In genomic region chr1:97906567-97907228, GRCh38 we compare ENCODE assay signal across 8 cellular contexts. TPM values are rescaled to one million over a fixed set of nuclear protein-coding genes. Genes with fewer than 3 reads are reported as not detected.
DNase-seq lines count a peak whose midpoint lies in the region; ATAC-seq and TF ChIP-seq lines count a peak whose summit lies in the region.

No MANE protein-coding gene starts in this region.

- H3K27ac ChIP-seq in mesodermal cell (ENCODE audit: low read depth, low read length, severe bottlenecking) = peak overlapping the region; percentile 54

- H3K27ac Mint-ChIP-seq in activated naive CD4-positive, alpha-beta T cell treated with anti-CD3 and anti-CD28 coated beads, Interleukin-2, amount 50 U/mL, for 72 hours = no peak overlapping the region

- H3K36me3 ChIP-seq in mesodermal cell (ENCODE audit: control insufficient read depth, insufficient read depth, low read length) = no peaks in the 10 kb centered on the region

- DNase-seq in AG20443 (ENCODE audit: low spot score) (peak; percentile 81), NB4 (ENCODE audit: low read depth) (peak; percentile 95), dedifferentiated amniotic fluid mesenchymal stem cell (ENCODE audit: extremely low spot score) (peak; percentile 43), superior temporal gyrus (ENCODE audit: extremely low spot score) (no peak)
- DNase-seq in activated naive CD4-positive, alpha-beta T cell treated with anti-CD3 and anti-CD28 coated beads, Interleukin-2, amount 50 U/mL, for 72 hours (ENCODE audit: low spot score in 2 of 2) = no peak

- H3K9me3 Mint-ChIP-seq in activated naive CD4-positive, alpha-beta T cell treated with anti-CD3 and anti-CD28 coated beads, Interleukin-2, amount 50 U/mL, for 72 hours = no peaks in the 10 kb centered on the region

- H3K9me3 ChIP-seq in mesodermal cell (ENCODE audit: control insufficient read depth, low read length) = no peaks in the 10 kb centered on the region

- TF ChIP-seq CTCF in NB4 (IDR thresholded peaks at IDR 0.05; ENCODE audit: low read depth, low read length) = no peak

- H3K4me3 ChIP-seq in NB4 (ENCODE audit: low read depth, low read length) (peak overlapping the region; percentile 51), mesodermal cell (ENCODE audit: extremely low read depth, insufficient read depth, low read length, poor library complexity, severe bottlenecking) (no peak overlapping the region)

- peaks cover 4% of the 10 kb centered on the region for H3K4me1 ChIP-seq in mesodermal cell (ENCODE audit: control insufficient read depth, insufficient read depth, low read length, poor library complexity, severe bottlenecking)

- WGBS in mesodermal cell (ENCODE audit: insufficient coverage in 2 of 2), 2 experiments = 60 to 86% methylated on average over 1 to 3 of the region's 7 CpGs

- ATAC-seq in HG03095 (IDR thresholded peaks at IDR 0.05; ENCODE audit: unreplicated experiment) (no peak), GM18511 (IDR thresholded peaks at IDR 0.05; ENCODE audit: unreplicated experiment) (no peak)
- no peak for ATAC-seq in activated naive CD4-positive, alpha-beta T cell treated with anti-CD3 and anti-CD28 coated beads, Interleukin-2, amount 50 U/mL, for 72 hours

- no peaks in the 10 kb centered on the region for H3K36me3 Mint-ChIP-seq in activated naive CD4-positive, alpha-beta T cell treated with anti-CD3 and anti-CD28 coated beads, Interleukin-2, amount 50 U/mL, for 72 hours

- no peak for TF ChIP-seq POLR2A in NB4 (IDR thresholded peaks at IDR 0.05; ENCODE audit: extremely low read depth, insufficient read length)

RNA-seq across cellular contexts. Expression of gene DPYD, which starts 14.1 kb away (rescaled TPM):
- 2.1 TPM for polyA plus RNA-seq in mesodermal cell (2013, experiment 1 of 2)
- 2.0 TPM for polyA plus RNA-seq in mesodermal cell (2013, experiment 2 of 2)
- 10 to 100 TPM; 10.7 to 11.7 TPM for total RNA-seq in activated naive CD4-positive, alpha-beta T cell treated with anti-CD3 and anti-CD28 coated beads, Interleukin-2, amount 50 U/mL, for 72 hours

Comparison
In these comparisons a context has a peak if more than half of its experiments do, and no peak if none do; other contexts are left out.
1. DNase-seq: peak in AG20443 (single experiment), NB4 (single experiment) and dedifferentiated amniotic fluid mesenchymal stem cell (single experiment); none in activated naive CD4-positive, alpha-beta T cell treated with anti-CD3 and anti-CD28 coated beads, Interleukin-2, amount 50 U/mL, for 72 hours (0 of 2) and superior temporal gyrus (single experiment).